Comparison of ENCODE assay signal across 10 cellular contexts in genomic region chr5:151451626-151452520, GRCh38. TPM values are rescaled to one million over a fixed set of nuclear protein-coding genes. Genes with fewer than 3 reads are reported as not detected.
DNase-seq lines count a peak whose midpoint lies in the region; ATAC-seq and TF ChIP-seq lines count a peak whose summit lies in the region.
"Had no signal": no experiment of that assay in that cellular context is flagged by ENCODE, and none has a peak within 500 bp of the region (broad histone marks: within the 10 kb centered on the region; RNA-seq: fewer than 3 reads in every experiment).

No MANE protein-coding gene starts in this region.

- peaks cover 0 to 4% of the 10 kb centered on the region in 2 donors for H3K36me3 Mint-ChIP-seq in CD4-positive, alpha-beta memory T cell

- POLR2A ChIA-PET in CD4-positive, alpha-beta memory T cell (lab: Charles Lee; ENCODE audit: partially characterized antibody), result no interaction called here

- H3K27ac ChIP-seq in CD4-positive, alpha-beta memory T cell (ENCODE audit: low read depth, low read length), result no peak overlapping the region
- H3K27ac ChIP-seq in left lung, result peak overlapping the region in 1 of 2 donors; percentile 11

- ATAC-seq in GM21367 (IDR thresholded peaks at IDR 0.05; ENCODE audit: unreplicated experiment), result peak; percentile 35
- ATAC-seq in HG03439 (IDR thresholded peaks at IDR 0.05; ENCODE audit: unreplicated experiment), result peak; percentile 55
- ATAC-seq in left lung, result no peak

- TF ChIP-seq CTCF in left lung (IDR thresholded peaks at IDR 0.05), result no peak

- H3K27ac Mint-ChIP-seq in CD4-positive, alpha-beta memory T cell, result no peak overlapping the region
- H3K27ac Mint-ChIP-seq: activated T-cell treated with anti-CD3 and anti-CD28 coated beads, Interleukin-2, amount 50 U/mL, for 24 hours had no signal

- intact Hi-C loops in CD4-positive, alpha-beta memory T cell (cut with micrococcal nuclease), result no loop called here
- intact Hi-C loops in left lung (cut with DNase I), result loop anchor here in 1 of 2 donors (10.0 kb wide), 1 partner anchor 203 kb away; no protein-coding TSS in a partner anchor

- DNase-seq in CD1c-positive myeloid dendritic cell (ENCODE audit: extremely low spot score) (peak; percentile 51), fibroblast of peridontal ligament (ENCODE audit: extremely low read depth) (peak; percentile 48), NCI-H82 treated with DMSO at 0.1 percent for 48 hours (lab: John Stamatoyannopoulos, UW; ENCODE audit: unreplicated experiment) (no peak), COLO668 (lab: John Stamatoyannopoulos, UW; ENCODE audit: unreplicated experiment) (no peak), left lung (no peak)
- DNase-seq in CD4-positive, alpha-beta memory T cell, result no peak
- DNase-seq: activated T-cell treated with anti-CD3 and anti-CD28 coated beads, Interleukin-2, amount 50 U/mL, for 24 hours; NCI-H2029 treated with DMSO at 0.1 percent for 48 hours had no signal

- no peak overlapping the region for H3K4me3 ChIP-seq in CD4-positive, alpha-beta memory T cell (ENCODE audit: low read length in 2 of 2)
- H3K4me3 ChIP-seq in left lung, result no peak overlapping the region

- peaks cover 0 to 2% (median 0%) of the 10 kb centered on the region in 8 donors for H3K9me3 Mint-ChIP-seq in CD4-positive, alpha-beta memory T cell
- H3K9me3 Mint-ChIP-seq: activated T-cell treated with anti-CD3 and anti-CD28 coated beads, Interleukin-2, amount 50 U/mL, for 24 hours had no signal

- no peaks in the 10 kb centered on the region for H3K36me3 ChIP-seq in CD4-positive, alpha-beta memory T cell (ENCODE audit: insufficient read depth, low read length)
- peaks cover 0 to 5% of the 10 kb centered on the region in 2 donors for H3K36me3 ChIP-seq in left lung

- CTCF ChIA-PET in CD4-positive, alpha-beta memory T cell (lab: Charles Lee; ENCODE audit: partially characterized antibody), result no interaction called here

- no peaks in the 10 kb centered on the region for H3K27me3 Mint-ChIP-seq in CD4-positive, alpha-beta memory T cell
- H3K27me3 Mint-ChIP-seq: activated T-cell treated with anti-CD3 and anti-CD28 coated beads, Interleukin-2, amount 50 U/mL, for 24 hours had no signal

- H3K4me3 Mint-ChIP-seq in CD4-positive, alpha-beta memory T cell, result no peak overlapping the region
- H3K4me3 Mint-ChIP-seq: activated T-cell treated with anti-CD3 and anti-CD28 coated beads, Interleukin-2, amount 50 U/mL, for 24 hours had no signal

- no peaks in the 10 kb centered on the region for H3K9me3 ChIP-seq in CD4-positive, alpha-beta memory T cell (ENCODE audit: control insufficient read depth in 1 of 2, low read length in 2 of 2)
- no peaks in the 10 kb centered on the region for H3K9me3 ChIP-seq in left lung

- no peaks in the 10 kb centered on the region for H3K27me3 ChIP-seq in CD4-positive, alpha-beta memory T cell (ENCODE audit: insufficient read depth, low read length)
- H3K27me3 ChIP-seq in left lung, result no peaks in the 10 kb centered on the region

- H3K4me1 ChIP-seq in CD4-positive, alpha-beta memory T cell (ENCODE audit: insufficient read depth, low read length), result peaks cover 23% of the 10 kb centered on the region
- peaks cover 8 to 33% of the 10 kb centered on the region in 2 donors for H3K4me1 ChIP-seq in left lung

- peaks cover 13 to 27% (median 16%) of the 10 kb centered on the region in 4 donors for H3K4me1 Mint-ChIP-seq in CD4-positive, alpha-beta memory T cell

RNA-seq across cellular contexts. Expression of gene SLC36A1, which starts 4.5 kb away (rescaled TPM):
- total RNA-seq in CD4-positive, alpha-beta memory T cell, result 1 to 10 TPM; 5.2 to 7.8 TPM
- 1 to 10 TPM in 1 of 2 donors, under 1 TPM in 1; 0.80 to 2.1 TPM for polyA plus RNA-seq in CD4-positive, alpha-beta memory T cell
- total RNA-seq in left lung, result 10 to 100 TPM; 17.4 to 34.5 TPM

Comparison
In these comparisons a context has a peak if more than half of its experiments do, and no peak if none do; other contexts are left out.
1. DNase-seq: peak in CD1c-positive myeloid dendritic cell (single experiment) and fibroblast of peridontal ligament (single experiment); none in NCI-H82 treated with DMSO at 0.1 percent for 48 hours (single experiment), CD4-positive, alpha-beta memory T cell (0 of 5), COLO668 (single experiment) and left lung (0 of 2).